ENCODE assay signal across 12 cellular contexts in genomic region chr9:96884443-96884842, GRCh38. TPM values are rescaled to one million over a fixed set of nuclear protein-coding genes. Genes with fewer than 3 reads are reported as not detected.
A peak's percentile ranks its signal among the peaks of the same experiment; 100 is the strongest.
DNase-seq lines count a peak whose midpoint lies in the region; ATAC-seq and TF ChIP-seq lines count a peak whose summit lies in the region.
"Had no signal": no experiment of that assay in that cellular context is flagged by ENCODE, and none has a peak within 500 bp of the region (broad histone marks: within the 10 kb centered on the region; RNA-seq: fewer than 3 reads in every experiment).

No MANE protein-coding gene starts in this region.

- H3K4me1 Mint-ChIP-seq in T-helper 2 cell treated with Interferon-gamma antibody and Interleukin-4, amounts not matched to agents 5 μg/mL and 100 μg/mL, for 36 hours (ENCODE audit: low read depth), result no peaks in the 10 kb centered on the region

- no peak overlapping the region for H4K8ac ChIP-seq in mesenchymal stem cell (ENCODE audit: low read length)

- no peaks in the 10 kb centered on the region for H3K27me3 ChIP-seq in mesenchymal stem cell (ENCODE audit: control insufficient read depth in 1 of 2, insufficient read depth in 1 of 2, low read length in 2 of 2)

- no peak overlapping the region for H3K4me3 Mint-ChIP-seq in T-helper 2 cell treated with Interferon-gamma antibody and Interleukin-4, amounts not matched to agents 5 μg/mL and 100 μg/mL, for 36 hours

- H3K23ac ChIP-seq in mesenchymal stem cell (ENCODE audit: low read length in 2 of 2), result no peak overlapping the region

- H3K27me3 Mint-ChIP-seq in T-helper 2 cell treated with Interferon-gamma antibody and Interleukin-4, amounts not matched to agents 5 μg/mL and 100 μg/mL, for 36 hours (ENCODE audit: low read depth), result peaks cover 4% of the 10 kb centered on the region

- H2BK120ac ChIP-seq in mesenchymal stem cell (ENCODE audit: low read depth, low read length), result no peak overlapping the region

- no peak overlapping the region for H3K4me3 ChIP-seq in cardiac fibroblast (replicated peaks in 1 of 2; ENCODE audit: low read depth in 2 of 2, low read length in 2 of 2)
- no peak overlapping the region for H3K4me3 ChIP-seq in mesenchymal stem cell (ENCODE audit: insufficient read depth in 1 of 2, low read depth in 1 of 2, low read length in 2 of 2)
- H3K4me3 ChIP-seq: suprapubic skin had no signal

- peaks cover 10% of the 10 kb centered on the region for H3K36me3 Mint-ChIP-seq in T-helper 2 cell treated with Interferon-gamma antibody and Interleukin-4, amounts not matched to agents 5 μg/mL and 100 μg/mL, for 36 hours (ENCODE audit: low read depth)

- peak; percentile 57 for DNase-seq in AG20443 (ENCODE audit: low spot score)
- peak; percentile 87 for DNase-seq in HS-5 (ENCODE audit: low read depth)
- peak; percentile 16 to 84 for DNase-seq in cardiac fibroblast (ENCODE audit: low read depth in 2 of 2)
- DNase-seq in mesenchymal stem cell, result peak; percentile 61
- DNase-seq in activated gamma-delta T cell (lab: John Stamatoyannopoulos, UW), result no peak
- DNase-seq in germinal center (ENCODE audit: low spot score), result no peak
- no peak for DNase-seq in T-helper 2 cell treated with Interferon-gamma antibody and Interleukin-4, amounts not matched to agents 5 μg/mL and 100 μg/mL, for 36 hours (ENCODE audit: low spot score)
- DNase-seq: activated T-cell treated with anti-CD3 and anti-CD28 coated beads, Interleukin-2, amount 50 U/mL, for 48 hours; NCI-H510A had no signal

- H2AFZ ChIP-seq in mesenchymal stem cell (ENCODE audit: low read depth, low read length), result no peak overlapping the region

- H3K4me1 ChIP-seq in mesenchymal stem cell (ENCODE audit: control insufficient read depth, insufficient read depth, low read depth, low read length), result peaks cover 7% of the 10 kb centered on the region
- H3K4me1 ChIP-seq: suprapubic skin had no signal

- TF ChIP-seq CTCF in cardiac fibroblast (IDR thresholded peaks at IDR 0.05; ENCODE audit: low read depth, low read length), result no peak

- no peak overlapping the region for H4K91ac ChIP-seq in mesenchymal stem cell (ENCODE audit: low read length)

- H3K27ac Mint-ChIP-seq in T-helper 2 cell treated with Interferon-gamma antibody and Interleukin-4, amounts not matched to agents 5 μg/mL and 100 μg/mL, for 36 hours, result no peak overlapping the region

- peak overlapping the region in 1 of 2 experiments; percentile 44 for H3K14ac ChIP-seq in mesenchymal stem cell (ENCODE audit: low read length in 2 of 2)

- no peaks in the 10 kb centered on the region for H3K9me3 ChIP-seq in mesenchymal stem cell (ENCODE audit: control insufficient read depth, low read length)
- H3K9me3 ChIP-seq: Caco-2, suprapubic skin had no signal

- H3K9ac ChIP-seq in mesenchymal stem cell (ENCODE audit: low read length), result no peak overlapping the region

- H3K18ac ChIP-seq in mesenchymal stem cell (ENCODE audit: low read depth in 1 of 2, low read length in 2 of 2), result no peak overlapping the region

- H3K4me2 ChIP-seq in mesenchymal stem cell (ENCODE audit: low read length, poor library complexity, severe bottlenecking), result no peak overlapping the region

- no peaks in the 10 kb centered on the region for H3K9me3 Mint-ChIP-seq in T-helper 2 cell treated with Interferon-gamma antibody and Interleukin-4, amounts not matched to agents 5 μg/mL and 100 μg/mL, for 36 hours

- no peak overlapping the region for H2BK15ac ChIP-seq in mesenchymal stem cell (ENCODE audit: low read depth, poor library complexity, severe bottlenecking)

- H2AK5ac ChIP-seq in mesenchymal stem cell (ENCODE audit: low read length, severe bottlenecking), result no peak overlapping the region

- ATAC-seq in HG02678 (IDR thresholded peaks at IDR 0.05; ENCODE audit: unreplicated experiment), result no peak

- no peak overlapping the region for H3K4ac ChIP-seq in mesenchymal stem cell (ENCODE audit: low read depth in 1 of 2, low read length in 2 of 2)

- no peaks in the 10 kb centered on the region for H3K36me3 ChIP-seq in mesenchymal stem cell (ENCODE audit: control insufficient read depth in 1 of 2, insufficient read depth in 2 of 2, low read depth in 1 of 2, low read length in 2 of 2)

- H3K79me1 ChIP-seq in mesenchymal stem cell (replicated peaks; ENCODE audit: low read length, poor library complexity, severe bottlenecking), result no peaks in the 10 kb centered on the region

- H2BK5ac ChIP-seq in mesenchymal stem cell (ENCODE audit: low read depth, low read length, poor library complexity, severe bottlenecking), result no peak overlapping the region

- H2BK12ac ChIP-seq in mesenchymal stem cell (ENCODE audit: low read length in 2 of 2), result no peak overlapping the region

- WGBS in mesenchymal stem cell, result 18% methylated on average over 2 of the region's 2 CpGs

- peak overlapping the region; percentile 63 for H3K27ac ChIP-seq in mesenchymal stem cell (ENCODE audit: low read length, poor library complexity, severe bottlenecking)
- H3K27ac ChIP-seq: suprapubic skin had no signal

RNA-seq across cellular contexts. Expression of gene ZNF782, which starts 30.1 kb away (rescaled TPM):
- polyA plus RNA-seq in mesenchymal stem cell (2013, experiment 1 of 2), result 0.80 TPM
- 0.89 TPM for polyA plus RNA-seq in mesenchymal stem cell (2013, experiment 2 of 2)

RNA-seq across cellular contexts. Expression of gene NUTM2G, which starts 44.2 kb away (rescaled TPM):
- polyA plus RNA-seq in mesenchymal stem cell (2013, experiment 1 of 2), result 0.04 TPM
- polyA plus RNA-seq in mesenchymal stem cell (2013, experiment 2 of 2), result not detected

Comparison
In these comparisons a context has a peak if more than half of its experiments do, and no peak if none do; other contexts are left out.
1. DNase-seq: peak in AG20443 (single experiment), HS-5 (single experiment), cardiac fibroblast (2 of 2) and mesenchymal stem cell (single experiment); none in activated gamma-delta T cell (single experiment), germinal center (single experiment) and T-helper 2 cell treated with Interferon-gamma antibody and Interleukin-4, amounts not matched to agents 5 μg/mL and 100 μg/mL, for 36 hours (single experiment).